In the genomic region with DNA sequence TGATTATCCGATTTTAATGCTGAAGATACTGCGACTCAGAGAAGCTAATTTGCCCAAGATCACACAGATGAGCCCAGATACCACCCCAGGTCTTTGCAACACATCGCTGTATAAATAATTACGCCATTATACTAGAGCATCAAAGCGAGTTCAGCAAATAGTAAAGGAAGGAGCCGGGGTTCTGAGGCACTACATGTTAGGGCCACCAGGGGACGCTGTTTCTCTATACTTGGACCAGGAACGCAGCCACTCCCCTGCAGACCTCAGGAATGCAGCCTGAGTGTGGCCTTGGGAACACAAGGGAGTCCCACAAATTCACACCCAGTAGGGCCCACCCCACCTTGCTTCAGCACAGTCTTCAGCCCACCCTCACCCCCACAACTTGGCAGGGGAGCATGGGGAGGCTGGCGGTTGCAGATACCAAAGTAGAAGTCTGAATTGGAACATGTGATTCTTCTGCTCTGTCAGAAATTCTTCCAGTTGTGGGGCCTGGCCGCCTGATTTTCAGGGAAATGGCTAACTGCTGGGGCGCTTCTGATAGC, we compare ENCODE assay signal across 8 cellular contexts. TPM values are rescaled to one million over a fixed set of nuclear protein-coding genes. Genes with fewer than 3 reads are reported as not detected.
DNase-seq lines count a peak whose midpoint lies in the region; ATAC-seq and TF ChIP-seq lines count a peak whose summit lies in the region.

No MANE protein-coding gene starts in this region.

- TF ChIP-seq CTCF in GM12864 (IDR thresholded peaks at IDR 0.05; ENCODE audit: low read depth, low read length, missing control alignments) (peak; percentile 100), endodermal cell (conservative IDR thresholded peaks at IDR 0.05) (peak; percentile 99)

- DNase-seq in GM12864 (ENCODE audit: low read depth), result peak; percentile 15
- peak; percentile 79 for DNase-seq in NCI-H82 treated with DMSO at 0.1 percent for 48 hours (lab: John Stamatoyannopoulos, UW; ENCODE audit: unreplicated experiment)
- peak; percentile 39 to 47 for DNase-seq in activated CD8-positive, alpha-beta memory T cell treated with anti-CD3 and anti-CD28 coated beads for 4 hours (ENCODE audit: low read depth in 2 of 2)
- peak; percentile 97 for DNase-seq in endodermal cell
- DNase-seq in middle frontal gyrus (ENCODE audit: extremely low spot score, low spot score), result peak; percentile 84
- DNase-seq in stimulated activated CD8-positive, alpha-beta memory T cell treated with anti-CD3 and anti-CD28 coated beads, Interleukin-15, amount 100 ng/mL, for 48 hours (ENCODE audit: low read depth in 2 of 2), result peak; percentile 50

- 17 to 23% methylated on average over 5 to 11 of the region's 11 CpGs for WGBS in endodermal cell (ENCODE audit: insufficient coverage in 1 of 2, insufficient read length in 1 of 2), 2 experiments

- peak overlapping the region; percentile 51 for H3K9ac ChIP-seq in endodermal cell (ENCODE audit: extremely low read depth, low read length, poor library complexity, severe bottlenecking)

- H3K9me3 Mint-ChIP-seq in endodermal cell, result no peaks in the 10 kb centered on the region

- H3K4me3 Mint-ChIP-seq in endodermal cell, result no peak overlapping the region

- H3K4me3 ChIP-seq in GM12864 (ENCODE audit: low read depth, low read length), result no peak overlapping the region
- H3K4me3 ChIP-seq in endodermal cell (ENCODE audit: low read length), result no peak overlapping the region

- no peaks in the 10 kb centered on the region for H3K36me3 ChIP-seq in endodermal cell (ENCODE audit: control insufficient read depth, insufficient read depth, low read length)

- no peaks in the 10 kb centered on the region for H3K27me3 ChIP-seq in endodermal cell (ENCODE audit: control insufficient read depth, insufficient read depth, low read length, poor library complexity, severe bottlenecking)

- H3K27me3 Mint-ChIP-seq in endodermal cell (ENCODE audit: insufficient read depth), result peaks cover 12% of the 10 kb centered on the region

- H3K4me1 Mint-ChIP-seq in endodermal cell, result peaks cover 17% of the 10 kb centered on the region

- no peaks in the 10 kb centered on the region for H3K9me3 ChIP-seq in endodermal cell (ENCODE audit: control insufficient read depth, low read length)

- H3K4me1 ChIP-seq in endodermal cell (ENCODE audit: control insufficient read depth, insufficient read depth, low read length), result peaks cover 3% of the 10 kb centered on the region

- peak overlapping the region; percentile 85 for H3K27ac Mint-ChIP-seq in endodermal cell

- peak overlapping the region; percentile 68 for H3K27ac ChIP-seq in endodermal cell (ENCODE audit: low read depth, low read length)

- H3K36me3 Mint-ChIP-seq in endodermal cell (ENCODE audit: low read depth), result no peaks in the 10 kb centered on the region

- peak; percentile 49 for ATAC-seq in HG03378 (IDR thresholded peaks at IDR 0.05; ENCODE audit: unreplicated experiment)
- ATAC-seq in HG03460 (IDR thresholded peaks at IDR 0.05; ENCODE audit: unreplicated experiment), result no peak

RNA-seq across cellular contexts. Expression of a gene that starts 57.8 kb away (rescaled TPM):
- total RNA-seq in endodermal cell, result 10 to 100 TPM; 79.2 to 85.5 TPM
- polyA plus RNA-seq in endodermal cell (2013, experiment 1 of 2), result 70.3 TPM
- polyA plus RNA-seq in endodermal cell (2013, experiment 2 of 2), result 63.3 TPM

Comparison
In these comparisons a context has a peak if more than half of its experiments do, and no peak if none do; other contexts are left out.
1. DNase-seq: peak in every context shown above with its lines; median percentile 97 in endodermal cell; 84 in middle frontal gyrus; 79 in NCI-H82 treated with DMSO at 0.1 percent for 48 hours; 50 in stimulated activated CD8-positive, alpha-beta memory T cell treated with anti-CD3 and anti-CD28 coated beads, Interleukin-15, amount 100 ng/mL, for 48 hours; 43 in activated CD8-positive, alpha-beta memory T cell treated with anti-CD3 and anti-CD28 coated beads for 4 hours; 15 in GM12864.